ENCODE assay signal across 22 cellular contexts in the genomic region with DNA sequence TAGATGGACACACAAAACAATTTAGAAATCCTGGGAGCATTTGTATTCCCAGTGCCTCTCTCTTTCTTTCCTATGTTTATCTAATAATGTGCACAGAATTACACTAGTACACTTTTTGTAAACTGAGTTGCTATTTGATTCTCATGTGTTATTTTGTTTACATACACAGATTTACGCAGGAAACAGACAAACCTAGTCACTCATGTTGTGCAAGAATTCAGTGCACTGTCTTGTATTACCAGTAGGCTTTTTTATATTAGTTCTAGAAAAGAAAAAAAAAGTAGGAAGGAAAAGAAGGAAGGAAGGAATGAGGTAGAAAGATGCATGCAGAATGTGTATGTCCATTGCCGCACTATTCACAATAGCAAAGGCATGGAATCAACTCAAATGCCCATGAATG.
"Had no signal": no experiment of that assay in that cellular context is flagged by ENCODE, and none has a peak within 500 bp of the region (broad histone marks: within the 10 kb centered on the region; RNA-seq: fewer than 3 reads in every experiment).

No MANE protein-coding gene starts in this region.

- H3K27me3 ChIP-seq: heart right ventricle, neural progenitor cell, right lobe of liver, spleen, testis, tibial artery had no signal

- H3K27ac ChIP-seq: coronary artery, heart right ventricle, left ventricle myocardium inferior, lower lobe of right lung, neural progenitor cell, parathyroid adenoma, right lobe of liver, spleen, testis, tibial artery had no signal

- ATAC-seq: heart right ventricle; left colon; lower lobe of right lung; naive thymus-derived CD4-positive, alpha-beta T cell; right lobe of liver; stimulated activated memory B cell treated with anti-CD40 and anti-IgM and Interleukin-4, amounts not matched to agents 10 μg/mL and 1 μg/mL and 100 μg/mL, for 72 hours; stimulated activated naive CD8-positive, alpha-beta T cell treated with anti-CD3 and anti-CD28 coated beads, Interleukin-15, Interleukin-2, amounts not matched to agents 100 U/mL and 50 U/mL, for 24 hours had no signal

- H3K36me3 ChIP-seq: heart right ventricle, left ventricle myocardium inferior, lower lobe of right lung, neural progenitor cell, right lobe of liver, spleen, tibial artery had no signal

- H2AFZ ChIP-seq: neural progenitor cell, parathyroid adenoma had no signal

- H3K79me2 ChIP-seq: parathyroid adenoma had no signal

- H3K4me1 ChIP-seq: heart right ventricle, left ventricle myocardium inferior, lower lobe of right lung, neural progenitor cell, parathyroid adenoma, right lobe of liver, spleen, testis, tibial artery had no signal

- H3K9me3 ChIP-seq: lower lobe of right lung, right lobe of liver, testis, tibial artery had no signal

- H3K9ac ChIP-seq: neural progenitor cell, parathyroid adenoma had no signal

- H3K4me2 ChIP-seq: neural progenitor cell had no signal

- DNase-seq: dermis blood vessel endothelial cell; effector memory CD4-positive, alpha-beta T cell; foreskin melanocyte; glutamatergic neuron; heart right ventricle; hippocampal formation; kidney glomerular epithelial cell; left colon; left ventricle myocardium inferior; lower lobe of right lung; naive thymus-derived CD4-positive, alpha-beta T cell; right lobe of liver; spleen; stimulated activated CD4-positive, alpha-beta T cell treated with anti-CD3 and anti-CD28 coated beads, Interleukin-4, amount 100 ng/mL, for 4 hours; stimulated activated naive CD8-positive, alpha-beta T cell treated with anti-CD3 and anti-CD28 coated beads, Interleukin-15, Interleukin-2, amounts not matched to agents 100 U/mL and 50 U/mL, for 24 hours; substantia nigra; testis; tibial artery had no signal

- H3K4me3 ChIP-seq: coronary artery, heart right ventricle, left ventricle myocardium inferior, lower lobe of right lung, neural progenitor cell, right lobe of liver, spleen, testis, tibial artery had no signal
